In the genomic region with DNA sequence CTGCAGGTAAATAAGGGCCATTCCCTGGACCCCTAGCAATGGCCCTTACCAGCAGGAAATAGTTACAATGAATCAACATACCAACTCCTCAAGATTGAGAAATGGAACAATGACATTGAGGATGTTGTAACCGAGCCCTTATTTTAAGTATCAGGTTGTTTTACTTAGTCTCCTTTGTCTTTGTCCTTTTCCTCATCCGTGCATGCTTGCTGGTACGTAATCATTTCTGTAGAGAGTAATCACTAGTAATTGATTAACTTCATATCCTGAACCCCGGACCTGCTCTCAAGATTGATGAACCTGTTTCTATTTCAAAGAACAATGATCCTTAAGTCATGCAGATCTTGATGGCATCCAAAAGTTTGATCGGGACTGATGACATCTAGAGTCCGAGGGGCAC, we compare ENCODE assay signal across 28 cellular contexts.
"Had no signal": no experiment of that assay in that cellular context is flagged by ENCODE, and none has a peak within 500 bp of the region (broad histone marks: within the 10 kb centered on the region; RNA-seq: fewer than 3 reads in every experiment).

No MANE protein-coding gene starts in this region.

- H3K4me3 Mint-ChIP-seq: dendritic cell treated with granulocyte-macrophage colony-stimulating factor and Interleukin-4, amounts not matched to agents 40 ng/mL and 50 ng/mL, for 4 days; endodermal cell; memory B cell; naive B cell; natural killer cell treated with Interleukin-12 subunit alpha and Interleukin-12 subunit beta and Interleukin-15 and Interleukin-18, amount 100 ng/mL, for 72 hours; neural crest cell; stimulated activated effector memory CD8-positive, alpha-beta T cell treated with anti-CD3 and anti-CD28 coated beads, Interleukin-12 subunit alpha, Interleukin-12 subunit beta, amount 100 ng/mL, for 72 hours; type B pancreatic cell had no signal

- H3K9me3 Mint-ChIP-seq: dendritic cell treated with granulocyte-macrophage colony-stimulating factor and Interleukin-4, amounts not matched to agents 40 ng/mL and 50 ng/mL, for 4 days; memory B cell; naive B cell; natural killer cell treated with Interleukin-12 subunit alpha and Interleukin-12 subunit beta and Interleukin-15 and Interleukin-18, amount 100 ng/mL, for 72 hours; stimulated activated effector memory CD8-positive, alpha-beta T cell treated with anti-CD3 and anti-CD28 coated beads, Interleukin-12 subunit alpha, Interleukin-12 subunit beta, amount 100 ng/mL, for 72 hours; type B pancreatic cell had no signal

- H3K27ac ChIP-seq: colonic mucosa, epithelial cell of prostate, esophagus muscularis mucosa, heart right ventricle, neutrophil, pancreas, right lobe of liver, stomach, thyroid gland had no signal

- H3K27me3 Mint-ChIP-seq: dendritic cell treated with granulocyte-macrophage colony-stimulating factor and Interleukin-4, amounts not matched to agents 40 ng/mL and 50 ng/mL, for 4 days; type B pancreatic cell had no signal

- H3K27me3 ChIP-seq: colonic mucosa, esophagus muscularis mucosa, neutrophil, right lobe of liver, thyroid gland had no signal

- H3K4me1 Mint-ChIP-seq: memory B cell; naive B cell; neural crest cell; stimulated activated effector memory CD8-positive, alpha-beta T cell treated with anti-CD3 and anti-CD28 coated beads, Interleukin-12 subunit alpha, Interleukin-12 subunit beta, amount 100 ng/mL, for 72 hours had no signal

- H3K4me1 ChIP-seq: colonic mucosa, esophagus muscularis mucosa, heart right ventricle, pancreas, right lobe of liver, stomach, thyroid gland had no signal

- H3K27ac Mint-ChIP-seq: dendritic cell treated with granulocyte-macrophage colony-stimulating factor and Interleukin-4, amounts not matched to agents 40 ng/mL and 50 ng/mL, for 4 days; endodermal cell; memory B cell; naive B cell; natural killer cell treated with Interleukin-12 subunit alpha and Interleukin-12 subunit beta and Interleukin-15 and Interleukin-18, amount 100 ng/mL, for 72 hours; stimulated activated effector memory CD8-positive, alpha-beta T cell treated with anti-CD3 and anti-CD28 coated beads, Interleukin-12 subunit alpha, Interleukin-12 subunit beta, amount 100 ng/mL, for 72 hours; type B pancreatic cell had no signal

- DNase-seq: colonic mucosa; effector CD8-positive, alpha-beta T cell; foreskin melanocyte; glutamatergic neuron; heart right ventricle; hippocampal formation; naive B cell; pancreas; right lobe of liver; stimulated activated CD4-positive, alpha-beta T cell treated with anti-CD3 and anti-CD28 coated beads, Interleukin-2, amount 100 ng/mL, for 24 hours; stimulated activated CD4-positive, alpha-beta T cell treated with anti-CD3 and anti-CD28 coated beads, Interleukin-4, amount 100 ng/mL, for 24 hours; stimulated activated naive CD4-positive, alpha-beta T cell treated with Interleukin-2 at 50 U/mL for 16 hours; stomach; thyroid gland had no signal

- H3K4me3 ChIP-seq: colonic mucosa, esophagus muscularis mucosa, heart right ventricle, lung, pancreas, right lobe of liver, smooth muscle cell, stomach, thyroid gland had no signal

- H3K9me3 ChIP-seq: colonic mucosa, esophagus muscularis mucosa, heart right ventricle, neutrophil, pancreas, right lobe of liver, stomach, thyroid gland had no signal

- FAIRE-seq: islet of Langerhans, pancreas had no signal

- ATAC-seq: heart right ventricle; left lobe of liver; natural killer cell treated with Interleukin-12 subunit alpha and Interleukin-12 subunit beta and Interleukin-15 and Interleukin-18, amount 100 ng/mL, for 72 hours; pancreas; stimulated activated effector memory CD8-positive, alpha-beta T cell treated with anti-CD3 and anti-CD28 coated beads, Interleukin-12 subunit alpha, Interleukin-12 subunit beta, amount 100 ng/mL, for 72 hours had no signal

- H3K4me2 ChIP-seq: smooth muscle cell had no signal

- H3K36me3 ChIP-seq: colonic mucosa, esophagus muscularis mucosa, heart right ventricle, neutrophil, pancreas, right lobe of liver, stomach, thyroid gland had no signal

- H3K36me3 Mint-ChIP-seq: memory B cell; naive B cell; natural killer cell treated with Interleukin-12 subunit alpha and Interleukin-12 subunit beta and Interleukin-15 and Interleukin-18, amount 100 ng/mL, for 72 hours; stimulated activated effector memory CD8-positive, alpha-beta T cell treated with anti-CD3 and anti-CD28 coated beads, Interleukin-12 subunit alpha, Interleukin-12 subunit beta, amount 100 ng/mL, for 72 hours; type B pancreatic cell had no signal
